Comparison of ENCODE assay signal across 22 cellular contexts in genomic region chr12:127657036-127657435, GRCh38.
DNase-seq lines count a peak whose midpoint lies in the region; TF ChIP-seq lines count a peak whose summit lies in the region.
"Had no signal": no experiment of that assay in that cellular context is flagged by ENCODE, and none has a peak within 500 bp of the region (broad histone marks: within the 10 kb centered on the region; RNA-seq: fewer than 3 reads in every experiment).

No MANE protein-coding gene starts in this region.

- H3K4me1 ChIP-seq in SJSA1 (replicated peaks) (peaks cover 22% of the 10 kb centered on the region), hepatocyte (ENCODE audit: insufficient read depth) (peaks cover 9% of the 10 kb centered on the region)
- H3K4me1 ChIP-seq: Peyer's patch, SJCRH30 had no signal

- H3K27ac ChIP-seq in SJSA1 (0 out of 2 replicates have a peak overlapping the region, but pooled peaks have one; percentile 47), hepatocyte (peak overlapping the region; percentile 51)
- H3K27ac ChIP-seq: 22Rv1, Peyer's patch, SJCRH30 had no signal

- peaks cover 27% of the 10 kb centered on the region for H3K9me3 Mint-ChIP-seq in endothelial cell (ENCODE audit: unreplicated experiment)

- peaks cover 3% of the 10 kb centered on the region for H3K27me3 Mint-ChIP-seq in endothelial cell (ENCODE audit: unreplicated experiment)
- H3K27me3 Mint-ChIP-seq: B cell; CD4-positive, CD25-positive, alpha-beta regulatory T cell had no signal

- DNase-seq in AG08395 (ENCODE audit: low spot score) (peak; percentile 36), GM04503 (ENCODE audit: low read depth) (peak; percentile 44), SJSA1 (ENCODE audit: low read depth in 1 of 2, low spot score in 2 of 2) (no peak), hepatocyte (ENCODE audit: low spot score) (no peak), NCI-H524 (lab: John Stamatoyannopoulos, UW) (no peak), NCI-H1105 (lab: John Stamatoyannopoulos, UW) (no peak), CD1c-positive myeloid dendritic cell (ENCODE audit: extremely low spot score) (no peak), endothelial cell (ENCODE audit: low spot score) (no peak)
- DNase-seq: ACHN; CD4-positive, CD25-positive, alpha-beta regulatory T cell; DMS79 treated with DMSO at 0.1 percent for 48 hours; KG1; NCI-H1092 treated with DMSO at 0.1 percent for 48 hours; NCI-H146; NCI-H2081; NCI-H2171; NCI-H526; Peyer's patch; SJCRH30; T-helper 1 cell had no signal

- no peak overlapping the region for H3K4me3 Mint-ChIP-seq in endothelial cell (ENCODE audit: unreplicated experiment)
- H3K4me3 Mint-ChIP-seq: B cell; CD4-positive, CD25-positive, alpha-beta regulatory T cell had no signal

- no peaks in the 10 kb centered on the region for H3K9me2 ChIP-seq in hepatocyte (replicated peaks; ENCODE audit: insufficient read depth)

- TF ChIP-seq CTCF in hepatocyte (IDR thresholded peaks at IDR 0.05; ENCODE audit: poor library complexity) (no peak), endothelial cell (IDR thresholded peaks at IDR 0.05; ENCODE audit: unreplicated experiment) (no peak)

- H3K4me1 Mint-ChIP-seq in endothelial cell (ENCODE audit: unreplicated experiment): no peaks in the 10 kb centered on the region
- H3K4me1 Mint-ChIP-seq: B cell; CD4-positive, CD25-positive, alpha-beta regulatory T cell had no signal

- no peaks in the 10 kb centered on the region for H3K36me3 ChIP-seq in SJSA1
- no peaks in the 10 kb centered on the region for H3K36me3 ChIP-seq in hepatocyte (replicated peaks; ENCODE audit: insufficient read depth, low read depth)
- H3K36me3 ChIP-seq: Peyer's patch, SJCRH30 had no signal

- no peaks in the 10 kb centered on the region for H3K27me3 ChIP-seq in SJSA1 (replicated peaks)
- no peaks in the 10 kb centered on the region for H3K27me3 ChIP-seq in hepatocyte
- H3K27me3 ChIP-seq: Peyer's patch, SJCRH30 had no signal

- no peak overlapping the region for H2AFZ ChIP-seq in hepatocyte

- H3K4me3 ChIP-seq in SJSA1 (no peak overlapping the region), hepatocyte (no peak overlapping the region)
- H3K4me3 ChIP-seq: Peyer's patch, SJCRH30 had no signal

- no peaks in the 10 kb centered on the region for H4K20me1 ChIP-seq in hepatocyte (ENCODE audit: insufficient read depth, poor library complexity, severe bottlenecking)

- no peaks in the 10 kb centered on the region for H3K36me3 Mint-ChIP-seq in endothelial cell (ENCODE audit: low read depth, unreplicated experiment)
- H3K36me3 Mint-ChIP-seq: CD4-positive, CD25-positive, alpha-beta regulatory T cell had no signal

- H3K4me2 ChIP-seq in hepatocyte: no peak overlapping the region

- no peaks in the 10 kb centered on the region for H3K79me2 ChIP-seq in hepatocyte

- H3K9me3 ChIP-seq in SJSA1 (replicated peaks) (no peaks in the 10 kb centered on the region), hepatocyte (ENCODE audit: low read depth) (no peaks in the 10 kb centered on the region)
- H3K9me3 ChIP-seq: Peyer's patch, SJCRH30 had no signal

- H3K27ac Mint-ChIP-seq in endothelial cell (ENCODE audit: unreplicated experiment): no peak overlapping the region
- H3K27ac Mint-ChIP-seq: B cell had no signal

Comparison
In these comparisons a context has a peak if more than half of its experiments do, and no peak if none do; other contexts are left out.
1. DNase-seq: peak in AG08395 (single experiment) and GM04503 (single experiment); none in SJSA1 (0 of 2), hepatocyte (single experiment), NCI-H524 (0 of 2), NCI-H1105 (single experiment), CD1c-positive myeloid dendritic cell (single experiment) and endothelial cell (single experiment).